Comparison of ENCODE assay signal across 1 cellular context in the genomic region with DNA sequence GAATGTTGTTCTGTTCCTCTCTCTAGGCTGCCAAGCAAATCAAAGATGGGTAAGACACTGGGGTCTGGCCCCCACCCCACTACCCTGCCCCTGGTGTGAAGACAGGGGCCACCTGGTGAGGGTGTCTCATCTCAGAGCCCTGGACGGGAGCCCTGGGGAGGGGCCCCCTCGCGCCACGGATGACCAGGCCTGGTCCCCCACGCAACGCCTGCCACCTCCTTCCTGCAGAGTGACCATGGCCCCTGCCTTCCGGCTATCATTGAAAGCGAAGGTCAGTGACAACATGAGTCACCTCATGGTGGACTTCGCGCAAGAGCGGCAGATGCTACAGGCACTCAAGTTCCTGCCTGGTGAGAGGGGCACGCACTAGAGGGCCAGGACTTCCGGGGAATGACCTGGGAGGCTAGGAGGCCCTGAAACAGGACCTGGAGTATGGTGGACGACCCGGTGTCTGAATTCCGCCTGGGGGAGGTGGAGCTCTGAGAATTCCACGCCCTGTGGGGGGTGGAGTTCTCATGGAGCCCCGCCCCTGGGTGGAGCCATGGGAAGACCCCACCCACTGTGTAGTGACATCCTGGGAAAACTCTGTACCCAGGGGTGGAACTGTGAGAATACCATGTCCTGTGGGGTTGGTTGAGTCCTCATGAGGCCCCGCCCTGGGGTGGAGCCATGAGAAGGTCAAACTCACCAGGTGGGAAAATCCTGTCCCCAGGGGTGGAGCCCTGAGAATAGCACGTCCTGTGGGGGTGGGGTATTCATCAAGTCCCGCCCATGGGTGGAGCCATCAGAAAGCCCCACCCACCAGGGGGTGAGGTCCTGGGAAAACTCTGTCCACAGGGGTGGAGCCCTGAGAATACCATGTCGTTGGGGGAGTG.
TF ChIP-seq lines count a peak whose summit lies in the region.

No MANE protein-coding gene starts in this region.

TF ChIP-seq in HepG2, 621 proteins besides CTCF, POLR2A, EP300 and RAD21 (continued from another document and continues in another):
- TF ChIP-seq, protein P1, sequence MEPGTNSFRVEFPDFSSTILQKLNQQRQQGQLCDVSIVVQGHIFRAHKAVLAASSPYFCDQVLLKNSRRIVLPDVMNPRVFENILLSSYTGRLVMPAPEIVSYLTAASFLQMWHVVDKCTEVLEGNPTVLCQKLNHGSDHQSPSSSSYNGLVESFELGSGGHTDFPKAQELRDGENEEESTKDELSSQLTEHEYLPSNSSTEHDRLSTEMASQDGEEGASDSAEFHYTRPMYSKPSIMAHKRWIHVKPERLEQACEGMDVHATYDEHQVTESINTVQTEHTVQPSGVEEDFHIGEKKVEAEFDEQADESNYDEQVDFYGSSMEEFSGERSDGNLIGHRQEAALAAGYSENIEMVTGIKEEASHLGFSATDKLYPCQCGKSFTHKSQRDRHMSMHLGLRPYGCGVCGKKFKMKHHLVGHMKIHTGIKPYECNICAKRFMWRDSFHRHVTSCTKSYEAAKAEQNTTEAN (CRISPR knock-in tag; conservative IDR thresholded peaks at IDR 0.05), result peak; percentile 69
- peak; percentile 95; the same call in 1 of the 2 replicates for TF ChIP-seq ZBTB20 (CRISPR knock-in tag; IDR thresholded peaks at IDR 0.05; ENCODE audit: borderline replicate concordance, low read depth)
- peak; percentile 82 for TF ChIP-seq ZNF878 (CRISPR knock-in tag; IDR thresholded peaks at IDR 0.05)
- TF ChIP-seq U2AF1 (optimal IDR thresholded peaks at IDR 0.05; ENCODE audit: low read depth, low read length), result no peak
- TF ChIP-seq KAT8 (CRISPR knock-in tag; IDR thresholded peaks at IDR 0.05), result peak; percentile 92
- peak; percentile 71 for TF ChIP-seq ZNF280B (CRISPR knock-in tag; IDR thresholded peaks at IDR 0.05; ENCODE audit: borderline replicate concordance)
- TF ChIP-seq, protein P2, sequence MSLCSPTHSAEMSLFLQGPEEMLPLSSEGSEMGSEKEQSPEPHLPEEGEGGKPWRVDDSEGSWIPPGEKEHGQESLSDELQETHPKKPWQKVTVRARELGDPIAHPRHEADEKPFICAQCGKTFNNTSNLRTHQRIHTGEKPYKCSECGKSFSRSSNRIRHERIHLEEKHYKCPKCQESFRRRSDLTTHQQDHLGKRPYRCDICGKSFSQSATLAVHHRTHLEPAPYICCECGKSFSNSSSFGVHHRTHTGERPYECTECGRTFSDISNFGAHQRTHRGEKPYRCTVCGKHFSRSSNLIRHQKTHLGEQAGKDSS (CRISPR knock-in tag; IDR thresholded peaks at IDR 0.05; ENCODE audit: borderline replicate concordance, low read depth), result peak; percentile 92; the same call in 1 of the 2 replicates
- TF ChIP-seq ZNF3 (CRISPR knock-in tag; IDR thresholded peaks at IDR 0.05), result no peak
- TF ChIP-seq ZNF510 (CRISPR knock-in tag; IDR thresholded peaks at IDR 0.05; ENCODE audit: low read depth), result no peak
- peak; percentile 95 for TF ChIP-seq SAP130 (CRISPR knock-in tag; IDR thresholded peaks at IDR 0.05; ENCODE audit: low read depth)
- peak; percentile 90 for TF ChIP-seq ZNF574 (CRISPR knock-in tag; IDR thresholded peaks at IDR 0.05)
- 0 out of 2 replicates have a peak, but pooled peaks have one; percentile 40 for TF ChIP-seq ZBTB7B (CRISPR knock-in tag; IDR thresholded peaks at IDR 0.05)
- 0 out of 2 replicates have a peak, but pooled peaks have one; percentile 13 for TF ChIP-seq CHD4 (IDR thresholded peaks at IDR 0.05; ENCODE audit: borderline replicate concordance, low read length)
- peak; percentile 54; the same call in 1 of the 2 replicates for TF ChIP-seq NRL (CRISPR knock-in tag; IDR thresholded peaks at IDR 0.05; ENCODE audit: borderline replicate concordance)
- 0 out of 2 replicates have a peak, but pooled peaks have one; percentile 10 for TF ChIP-seq NFYB (CRISPR knock-in tag; IDR thresholded peaks at IDR 0.05)
- peak; percentile 77; the same call in 1 of the 2 replicates for TF ChIP-seq ZNF235 (CRISPR knock-in tag; IDR thresholded peaks at IDR 0.05; ENCODE audit: borderline replicate concordance)
- 0 out of 2 replicates have a peak, but pooled peaks have one; percentile 49 for TF ChIP-seq HES4 (CRISPR knock-in tag; IDR thresholded peaks at IDR 0.05; ENCODE audit: borderline replicate concordance)
- peak; percentile 79 for TF ChIP-seq UBTF (CRISPR knock-in tag; IDR thresholded peaks at IDR 0.05)
- TF ChIP-seq TAF1 (CRISPR knock-in tag; IDR thresholded peaks at IDR 0.05), result peak; percentile 73
- TF ChIP-seq, protein P3, sequence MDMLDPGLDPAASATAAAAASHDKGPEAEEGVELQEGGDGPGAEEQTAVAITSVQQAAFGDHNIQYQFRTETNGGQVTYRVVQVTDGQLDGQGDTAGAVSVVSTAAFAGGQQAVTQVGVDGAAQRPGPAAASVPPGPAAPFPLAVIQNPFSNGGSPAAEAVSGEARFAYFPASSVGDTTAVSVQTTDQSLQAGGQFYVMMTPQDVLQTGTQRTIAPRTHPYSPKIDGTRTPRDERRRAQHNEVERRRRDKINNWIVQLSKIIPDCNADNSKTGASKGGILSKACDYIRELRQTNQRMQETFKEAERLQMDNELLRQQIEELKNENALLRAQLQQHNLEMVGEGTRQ (IDR thresholded peaks at IDR 0.05; ENCODE audit: low read depth, low read length), result no peak
- TF ChIP-seq, protein P3 (CRISPR knock-in tag; IDR thresholded peaks at IDR 0.05; ENCODE audit: borderline replicate concordance), result 0 out of 2 replicates have a peak, but pooled peaks have one; percentile 28
- TF ChIP-seq, protein P4, sequence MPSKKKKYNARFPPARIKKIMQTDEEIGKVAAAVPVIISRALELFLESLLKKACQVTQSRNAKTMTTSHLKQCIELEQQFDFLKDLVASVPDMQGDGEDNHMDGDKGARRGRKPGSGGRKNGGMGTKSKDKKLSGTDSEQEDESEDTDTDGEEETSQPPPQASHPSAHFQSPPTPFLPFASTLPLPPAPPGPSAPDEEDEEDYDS (CRISPR knock-in tag; IDR thresholded peaks at IDR 0.05), result peak; percentile 60
- TF ChIP-seq, protein P5, sequence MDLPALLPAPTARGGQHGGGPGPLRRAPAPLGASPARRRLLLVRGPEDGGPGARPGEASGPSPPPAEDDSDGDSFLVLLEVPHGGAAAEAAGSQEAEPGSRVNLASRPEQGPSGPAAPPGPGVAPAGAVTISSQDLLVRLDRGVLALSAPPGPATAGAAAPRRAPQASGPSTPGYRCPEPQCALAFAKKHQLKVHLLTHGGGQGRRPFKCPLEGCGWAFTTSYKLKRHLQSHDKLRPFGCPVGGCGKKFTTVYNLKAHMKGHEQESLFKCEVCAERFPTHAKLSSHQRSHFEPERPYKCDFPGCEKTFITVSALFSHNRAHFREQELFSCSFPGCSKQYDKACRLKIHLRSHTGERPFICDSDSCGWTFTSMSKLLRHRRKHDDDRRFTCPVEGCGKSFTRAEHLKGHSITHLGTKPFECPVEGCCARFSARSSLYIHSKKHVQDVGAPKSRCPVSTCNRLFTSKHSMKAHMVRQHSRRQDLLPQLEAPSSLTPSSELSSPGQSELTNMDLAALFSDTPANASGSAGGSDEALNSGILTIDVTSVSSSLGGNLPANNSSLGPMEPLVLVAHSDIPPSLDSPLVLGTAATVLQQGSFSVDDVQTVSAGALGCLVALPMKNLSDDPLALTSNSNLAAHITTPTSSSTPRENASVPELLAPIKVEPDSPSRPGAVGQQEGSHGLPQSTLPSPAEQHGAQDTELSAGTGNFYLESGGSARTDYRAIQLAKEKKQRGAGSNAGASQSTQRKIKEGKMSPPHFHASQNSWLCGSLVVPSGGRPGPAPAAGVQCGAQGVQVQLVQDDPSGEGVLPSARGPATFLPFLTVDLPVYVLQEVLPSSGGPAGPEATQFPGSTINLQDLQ (CRISPR knock-in tag; IDR thresholded peaks at IDR 0.05), result no peak
- no peak for TF ChIP-seq SRSF4 (IDR thresholded peaks at IDR 0.05; ENCODE audit: low read depth, low read length, poor library complexity, severe bottlenecking)
- no peak for TF ChIP-seq FOXP1 (IDR thresholded peaks at IDR 0.05)
- TF ChIP-seq FOXP1 (CRISPR knock-in tag; IDR thresholded peaks at IDR 0.05), result peak; percentile 69
- TF ChIP-seq ZHX2 (IDR thresholded peaks at IDR 0.05; ENCODE audit: low read depth), result peak; percentile 95
- no peak; the same call in 1 of the 2 replicates for TF ChIP-seq ZHX2 (CRISPR knock-in tag; IDR thresholded peaks at IDR 0.05; ENCODE audit: borderline replicate concordance)
- TF ChIP-seq ZBTB38 (CRISPR knock-in tag; IDR thresholded peaks at IDR 0.05), result peak; percentile 95
- TF ChIP-seq RXRB (CRISPR knock-in tag; IDR thresholded peaks at IDR 0.05; ENCODE audit: borderline replicate concordance), result peak; percentile 95
